ENCODE assay signal across 8 cellular contexts in the genomic region with DNA sequence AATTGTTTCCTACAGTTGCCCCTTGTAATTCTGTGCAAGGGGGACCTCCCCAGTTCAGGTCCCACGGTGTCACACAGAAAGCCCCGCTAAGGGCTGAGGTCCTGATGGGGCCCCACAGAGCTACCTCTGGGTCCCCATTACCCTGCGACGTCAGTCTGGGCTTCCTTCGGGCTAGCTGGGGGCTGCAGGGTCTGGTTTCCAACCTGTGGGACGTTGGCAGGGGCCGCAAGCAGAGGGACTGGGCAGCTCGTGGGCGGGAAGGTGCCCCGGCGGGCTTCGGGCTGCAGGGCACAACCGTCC. TPM values are rescaled to one million over a fixed set of nuclear protein-coding genes. Genes with fewer than 3 reads are reported as not detected.
DNase-seq lines count a peak whose midpoint lies in the region; ATAC-seq and TF ChIP-seq lines count a peak whose summit lies in the region.

No MANE protein-coding gene starts in this region.

- H3K27ac ChIP-seq in colonic mucosa: peak overlapping the region; percentile 75

- DNase-seq in AG04449 (ENCODE audit: low read depth, low spot score) (no peak), colonic mucosa (no peak), GOT3 (lab: John Stamatoyannopoulos, UW) (no peak), SW 1271 (lab: John Stamatoyannopoulos, UW) (no peak), DMS53 (lab: John Stamatoyannopoulos, UW) (no peak)

- peak; percentile 9 for ATAC-seq in GM21360 (IDR thresholded peaks at IDR 0.05; ENCODE audit: unreplicated experiment)

- H3K27me3 Mint-ChIP-seq in IgD-negative memory B cell: no peaks in the 10 kb centered on the region
- no peaks in the 10 kb centered on the region for H3K27me3 Mint-ChIP-seq in nephron (ENCODE audit: low read depth)

- CTCF ChIA-PET in AG04449 (lab: Yijun Ruan, JAX): interaction anchor here (0.8 to 4.7 kb wide), 5 partner anchors 9 to 166 kb away, joined by 3 to 54 read pairs (median 34); partner anchors contain the start of genes RPS25 and TRAPPC4

- no peaks in the 10 kb centered on the region for H3K36me3 ChIP-seq in colonic mucosa

- no peak for TF ChIP-seq CTCF in AG04449 (IDR thresholded peaks at IDR 0.05; ENCODE audit: insufficient read depth, low read length, missing control alignments)
- no peak for TF ChIP-seq CTCF in colonic mucosa (IDR thresholded peaks at IDR 0.05)
- no peak for TF ChIP-seq CTCF in nephron (IDR thresholded peaks at IDR 0.05; ENCODE audit: unreplicated experiment in 3 of 3)

- no peaks in the 10 kb centered on the region for H3K9me3 ChIP-seq in colonic mucosa

- H3K9ac ChIP-seq in colonic mucosa (ENCODE audit: low read depth in 2 of 2, low read length in 2 of 2): peak overlapping the region; percentile 87 to 92

- POLR2A ChIA-PET in AG04449 (lab: Yijun Ruan, JAX): no interaction called here

- H3K9me3 Mint-ChIP-seq in IgD-negative memory B cell (no peaks in the 10 kb centered on the region), nephron (no peaks in the 10 kb centered on the region)

- no peaks in the 10 kb centered on the region for H3K27me3 ChIP-seq in colonic mucosa

- intact Hi-C loops in colonic mucosa (cut with DNase I): no loop called here

- H3K36me3 Mint-ChIP-seq in IgD-negative memory B cell: no peaks in the 10 kb centered on the region
- H3K36me3 Mint-ChIP-seq in nephron (ENCODE audit: low read depth): peaks cover 22% of the 10 kb centered on the region

- H3K4me3 ChIP-seq in AG04449 (ENCODE audit: low read depth, low read length) (peak overlapping the region; percentile 90), colonic mucosa (peak overlapping the region; percentile 58)

- peak overlapping the region in 2 of 3 donors; percentile 7 to 59 for H3K27ac Mint-ChIP-seq in IgD-negative memory B cell
- peak overlapping the region; percentile 87 to 98 (median 92) for H3K27ac Mint-ChIP-seq in nephron

- peak overlapping the region; percentile 83 to 94 (median 87) for H3K4me3 Mint-ChIP-seq in IgD-negative memory B cell
- peak overlapping the region; percentile 84 to 87 (median 86) for H3K4me3 Mint-ChIP-seq in nephron

- peaks cover 3% of the 10 kb centered on the region for H3K4me1 ChIP-seq in colonic mucosa

- peaks cover 11 to 13% (median 12%) of the 10 kb centered on the region in 3 donors for H3K4me1 Mint-ChIP-seq in IgD-negative memory B cell
- H3K4me1 Mint-ChIP-seq in nephron: peaks cover 24% of the 10 kb centered on the region

RNA-seq across cellular contexts. Expression of gene SLC37A4, which starts 0.7 kb away (rescaled TPM):
- 10.9 TPM for polyA plus RNA-seq in IgD-negative memory B cell
- total RNA-seq in colonic mucosa: 10 to 100 TPM; 48.9 to 56.4 TPM

RNA-seq across cellular contexts. Expression of gene TRAPPC4, which starts 11.4 kb away (rescaled TPM):
- polyA plus RNA-seq in IgD-negative memory B cell: 81.5 TPM
- total RNA-seq in colonic mucosa: 10 to 100 TPM; 72.6 to 73.2 TPM

RNA-seq across cellular contexts. Expression of gene RPS25, which starts 11.8 kb away (rescaled TPM):
- 4,856 TPM for polyA plus RNA-seq in IgD-negative memory B cell
- total RNA-seq in colonic mucosa: 100 to 1,000 TPM; 710 to 758 TPM

RNA-seq across cellular contexts. Expression of gene HYOU1, which starts 27.0 kb away (rescaled TPM):
- 16.4 TPM for polyA plus RNA-seq in IgD-negative memory B cell
- total RNA-seq in colonic mucosa: 100 to 1,000 TPM; 120 to 273 TPM

RNA-seq across cellular contexts. Expression of gene CENATAC, which starts 32.0 kb away (rescaled TPM):
- 11.2 TPM for polyA plus RNA-seq in IgD-negative memory B cell
- 10 to 100 TPM; 11.9 to 19.0 TPM for total RNA-seq in colonic mucosa
